10 cellular contexts compared by ENCODE assay signal in genomic region chr20:61436674-61437279, GRCh38.
DNase-seq lines count a peak whose midpoint lies in the region; ATAC-seq and TF ChIP-seq lines count a peak whose summit lies in the region.
"Had no signal": no experiment of that assay in that cellular context is flagged by ENCODE, and none has a peak within 500 bp of the region (broad histone marks: within the 10 kb centered on the region; RNA-seq: fewer than 3 reads in every experiment).

No MANE protein-coding gene starts in this region.

- H3K27me3 Mint-ChIP-seq in type B pancreatic cell, result peaks cover 33% of the 10 kb centered on the region

- no peak overlapping the region for H3K4me3 ChIP-seq in brain microvascular endothelial cell (ENCODE audit: low read depth, low read length)
- H3K4me3 ChIP-seq: A549 had no signal

- peak overlapping the region; percentile 74 for H3K27ac Mint-ChIP-seq in type B pancreatic cell

- no peaks in the 10 kb centered on the region for H3K27me3 ChIP-seq in brain microvascular endothelial cell (replicated peaks)

- no peak overlapping the region for H3K27ac ChIP-seq in brain microvascular endothelial cell

- H3K36me3 ChIP-seq in brain microvascular endothelial cell (replicated peaks), result no peaks in the 10 kb centered on the region

- peak overlapping the region; percentile 48 for H3K4me3 Mint-ChIP-seq in type B pancreatic cell

- DNase-seq in activated effector memory CD4-positive, alpha-beta T cell treated with anti-CD3 and anti-CD28 coated beads, Interleukin-2, amount 50 U/mL, for 16 hours, result peak; percentile 59
- no peak for DNase-seq in activated effector memory CD4-positive, alpha-beta T cell treated with Interleukin-2 at 50 U/mL for 16 hours
- no peak for DNase-seq in brain microvascular endothelial cell
- DNase-seq in iPS-NIHi7 (ENCODE audit: extremely low spot score), result peak; percentile 83
- no peak for DNase-seq in type B pancreatic cell (ENCODE audit: extremely low spot score, unreplicated experiment)
- DNase-seq in DMS153 treated with DMSO at 0.1 percent for 48 hours (lab: John Stamatoyannopoulos, UW; ENCODE audit: unreplicated experiment), result no peak
- DNase-seq: activated naive CD4-positive, alpha-beta T cell had no signal

- peaks cover 40% of the 10 kb centered on the region for H3K4me1 Mint-ChIP-seq in type B pancreatic cell (ENCODE audit: unreplicated experiment)

- no peaks in the 10 kb centered on the region for H3K36me3 Mint-ChIP-seq in type B pancreatic cell

- TF ChIP-seq CTCF in brain microvascular endothelial cell (IDR thresholded peaks at IDR 0.05; ENCODE audit: low read depth, low read length, missing control alignments), result peak; percentile 28
- no peak for TF ChIP-seq CTCF in type B pancreatic cell (conservative IDR thresholded peaks at IDR 0.05)

- H3K9me3 Mint-ChIP-seq in type B pancreatic cell, result no peaks in the 10 kb centered on the region

- in situ Hi-C loops in brain microvascular endothelial cell (cut with HindIII; ENCODE audit: low pct_ligation_motif_present, low sequenced_read_pairs), result no loop called here

- no peak for ATAC-seq in HG03039 (IDR thresholded peaks at IDR 0.05; ENCODE audit: unreplicated experiment)
- no peak for ATAC-seq in HG02970 (IDR thresholded peaks at IDR 0.05; ENCODE audit: low FRiP score, unreplicated experiment)

Comparison
In these comparisons a context has a peak if more than half of its experiments do, and no peak if none do; other contexts are left out.
1. DNase-seq: peak in activated effector memory CD4-positive, alpha-beta T cell treated with anti-CD3 and anti-CD28 coated beads, Interleukin-2, amount 50 U/mL, for 16 hours (single experiment) and iPS-NIHi7 (single experiment); none in activated effector memory CD4-positive, alpha-beta T cell treated with Interleukin-2 at 50 U/mL for 16 hours (single experiment), brain microvascular endothelial cell (single experiment), type B pancreatic cell (single experiment) and DMS153 treated with DMSO at 0.1 percent for 48 hours (single experiment).